In genomic region chr6:18457065-18457817, GRCh38 we compare ENCODE assay signal across 29 cellular contexts.
DNase-seq lines count a peak whose midpoint lies in the region; ATAC-seq, FAIRE-seq and TF ChIP-seq lines count a peak whose summit lies in the region.
"Had no signal": no experiment of that assay in that cellular context is flagged by ENCODE, and none has a peak within 500 bp of the region (broad histone marks: within the 10 kb centered on the region; RNA-seq: fewer than 3 reads in every experiment).

No MANE protein-coding gene starts in this region.

- H2AFZ ChIP-seq in HepG2 (ENCODE audit: low read length) (no peak overlapping the region), Karpas-422 (ENCODE audit: low read length) (no peak overlapping the region)
- H2AFZ ChIP-seq: GM23248 had no signal

- no peak for TF ChIP-seq RAD21 in HepG2 (CRISPR knock-in tag; IDR thresholded peaks at IDR 0.05)

- H3K27ac ChIP-seq in right lobe of liver (no peak overlapping the region), HepG2 (ENCODE audit: extremely low read length, insufficient read depth, low read length) (no peak overlapping the region), lower lobe of right lung (no peak overlapping the region), thyroid gland (peak overlapping the region in 2 of 3 donors; percentile 54 to 72), Karpas-422 (ENCODE audit: low read length) (no peak overlapping the region), heart right ventricle (no peak overlapping the region)
- H3K27ac ChIP-seq: ascending aorta, GM23248, thoracic aorta had no signal

- in situ Hi-C loops in HepG2 (cut with HindIII; ENCODE audit: extremely low pct_ligation_motif_present, low pct_unique_long_range_greater_than_20kb) = no loop called here

- no peaks in the 10 kb centered on the region for H4K20me1 ChIP-seq in HepG2 (ENCODE audit: insufficient read depth, low read length)
- no peaks in the 10 kb centered on the region; the same call in 1 of the 2 replicates for H4K20me1 ChIP-seq in Karpas-422 (ENCODE audit: insufficient read depth, low read depth, low read length)

- peaks cover 8% of the 10 kb centered on the region for H3K9me3 Mint-ChIP-seq in MCF 10A (ENCODE audit: unreplicated experiment)

- TF ChIP-seq CTCF in right lobe of liver (IDR thresholded peaks at IDR 0.05) (no peak), HepG2 (CRISPR knock-in tag; IDR thresholded peaks at IDR 0.05) (no peak), MCF 10A (IDR thresholded peaks at IDR 0.05; ENCODE audit: unreplicated experiment) (no peak), lower lobe of right lung (IDR thresholded peaks at IDR 0.05) (no peak), thyroid gland (IDR thresholded peaks at IDR 0.05) (no peak), heart right ventricle (IDR thresholded peaks at IDR 0.05) (no peak)

- ATAC-seq in right lobe of liver = peak; percentile 51 to 66 (median 60)
- ATAC-seq in HepG2 = no peak
- ATAC-seq in lower lobe of right lung = peak; percentile 35 to 37
- no peak for ATAC-seq in left colon
- no peak for ATAC-seq in heart right ventricle
- ATAC-seq: activated CD8-positive, alpha-beta T cell treated with anti-CD3 and anti-CD28 coated beads, Interleukin-2, amount 10 ng/mL, durations not matched to agents 7 days and 5 days; stimulated activated naive B cell treated with anti-CD40 and anti-IgM and Interleukin-4, amounts not matched to agents 10 μg/mL and 1 μg/mL and 100 μg/mL, for 72 hours had no signal

- no peak overlapping the region for H3K4me3 Mint-ChIP-seq in MCF 10A (ENCODE audit: unreplicated experiment)
- H3K4me3 Mint-ChIP-seq: activated CD8-positive, alpha-beta T cell treated with anti-CD3 and anti-CD28 coated beads, Interleukin-2, amount 10 ng/mL, durations not matched to agents 7 days and 5 days; activated naive CD8-positive, alpha-beta T cell; CD14-positive monocyte; HFFc6; neural crest cell; stimulated activated naive B cell treated with anti-CD40 and anti-IgM and Interleukin-4, amounts not matched to agents 10 μg/mL and 1 μg/mL and 100 μg/mL, for 72 hours had no signal

- H3K79me2 ChIP-seq in HepG2 (ENCODE audit: insufficient read depth, low read length) (no peaks in the 10 kb centered on the region), Karpas-422 (ENCODE audit: low read length) (peaks cover 25% of the 10 kb centered on the region)

- H3K27ac Mint-ChIP-seq in MCF 10A (ENCODE audit: low read depth, unreplicated experiment) = peak overlapping the region; percentile 37
- H3K27ac Mint-ChIP-seq: activated CD8-positive, alpha-beta T cell treated with anti-CD3 and anti-CD28 coated beads, Interleukin-2, amount 10 ng/mL, durations not matched to agents 7 days and 5 days; activated naive CD8-positive, alpha-beta T cell; HFFc6; progenitor cell of endocrine pancreas; stimulated activated naive B cell treated with anti-CD40 and anti-IgM and Interleukin-4, amounts not matched to agents 10 μg/mL and 1 μg/mL and 100 μg/mL, for 72 hours had no signal

- H3K36me3 Mint-ChIP-seq in MCF 10A (ENCODE audit: insufficient read depth, unreplicated experiment) = peaks cover 38% of the 10 kb centered on the region

- DNase-seq in right lobe of liver (peak in 1 of 3 donors; percentile 57), HepG2 (ENCODE audit: low spot score) (no peak), MCF 10A (ENCODE audit: unreplicated experiment) (no peak), lower lobe of right lung (no peak), thyroid gland (peak; percentile 34 to 41), Karpas-422 (no peak), left colon (no peak), heart right ventricle (no peak)
- DNase-seq: 8988T; activated CD4-positive, CD25-positive, alpha-beta regulatory T cell treated with anti-CD3 and anti-CD28 coated beads, Interleukin-2, amount 50 U/mL, for 72 hours; activated CD8-positive, alpha-beta T cell treated with anti-CD3 and anti-CD28 coated beads, Interleukin-2, amount 10 ng/mL, durations not matched to agents 7 days and 5 days; GM23248; HFFc6; NCI-H1092; NCI-H187; NCI-H2171 treated with DMSO at 0.1 percent for 48 hours; NCI-H524; stimulated activated CD4-positive, alpha-beta T cell treated with anti-CD3 and anti-CD28 coated beads, Interleukin-15, amount 100 ng/mL, for 24 hours; stimulated activated naive B cell treated with anti-CD40 and anti-IgM and Interleukin-4, amounts not matched to agents 10 μg/mL and 1 μg/mL and 100 μg/mL, for 72 hours had no signal

- no peaks in the 10 kb centered on the region for H3K9me2 ChIP-seq in Karpas-422 (replicated peaks; ENCODE audit: insufficient read depth, low read length)

- intact Hi-C loops in right lobe of liver (cut with DNase I) = no loop called here
- intact Hi-C loops in HepG2 (cut with micrococcal nuclease; ENCODE audit: unreplicated experiment) = no loop called here
- intact Hi-C loops in MCF 10A (cut with micrococcal nuclease) = no loop called here
- intact Hi-C loops in lower lobe of right lung (cut with DNase I) = no loop called here
- intact Hi-C loops in thyroid gland (cut with DNase I) = no loop called here
- intact Hi-C loops in left colon (cut with DNase I, micrococcal nuclease) = no loop called here
- intact Hi-C loops in heart right ventricle (cut with DNase I) = loop anchor here in 1 of 10 donors (10.0 kb wide), 1 partner anchor 62 kb away; no protein-coding TSS in a partner anchor

- H3K4me2 ChIP-seq in HepG2 (ENCODE audit: low read depth, low read length) (no peak overlapping the region), Karpas-422 (ENCODE audit: low read depth, low read length, poor library complexity, severe bottlenecking) (no peak overlapping the region)

- H3K27me3 ChIP-seq in right lobe of liver = no peaks in the 10 kb centered on the region
- no peaks in the 10 kb centered on the region for H3K27me3 ChIP-seq in HepG2 (ENCODE audit: control insufficient read depth in 1 of 2, insufficient read depth in 2 of 2, low read length in 2 of 2)
- no peaks in the 10 kb centered on the region for H3K27me3 ChIP-seq in lower lobe of right lung (ENCODE audit: low read depth)
- no peaks in the 10 kb centered on the region for H3K27me3 ChIP-seq in thyroid gland
- no peaks in the 10 kb centered on the region for H3K27me3 ChIP-seq in Karpas-422 (ENCODE audit: low read length)
- no peaks in the 10 kb centered on the region for H3K27me3 ChIP-seq in heart right ventricle
- H3K27me3 ChIP-seq: ascending aorta had no signal

- H3K36me3 ChIP-seq in right lobe of liver (peaks cover 0 to 15% (median 4%) of the 10 kb centered on the region in 4 donors), HepG2 (replicated peaks in 1 of 2; ENCODE audit: control insufficient read depth in 1 of 2, insufficient read depth in 2 of 2, low read length in 2 of 2) (0 out of 5 replicates have a peak, but pooled peaks cover 2 to 5% of the 10 kb centered on the region in 2 experiments), lower lobe of right lung (peaks cover 44% of the 10 kb centered on the region), thyroid gland (peaks cover 0 to 7% of the 10 kb centered on the region in 2 donors), Karpas-422 (ENCODE audit: insufficient read depth, low read length) (peaks cover 40% of the 10 kb centered on the region), heart right ventricle (peaks cover 0 to 51% (median 10%) of the 10 kb centered on the region in 9 donors)

- H3K9ac ChIP-seq in HepG2 (ENCODE audit: insufficient read depth, low read depth, low read length) = no peak overlapping the region
- no peak overlapping the region for H3K9ac ChIP-seq in Karpas-422 (ENCODE audit: low read length)
- H3K9ac ChIP-seq: GM23248 had no signal

- H3K27me3 Mint-ChIP-seq in MCF 10A (ENCODE audit: insufficient read depth, unreplicated experiment) = no peaks in the 10 kb centered on the region
- H3K27me3 Mint-ChIP-seq: activated naive CD8-positive, alpha-beta T cell; progenitor cell of endocrine pancreas; stimulated activated naive B cell treated with anti-CD40 and anti-IgM and Interleukin-4, amounts not matched to agents 10 μg/mL and 1 μg/mL and 100 μg/mL, for 72 hours had no signal

- BruUV-seq in HepG2 (replicated peaks; lab: Mats Ljungman, UMichigan) (no TSS peak), MCF 10A (replicated peaks; lab: Mats Ljungman, UMichigan) (no TSS peak)

- no peak for FAIRE-seq in HepG2 (lab: Jason Lieb, UNC)
- FAIRE-seq: D721Med, endothelial cell of umbilical vein, GM18507, TTC549 had no signal

- CTCF ChIA-PET in HepG2 (lab: Yijun Ruan, JAX; ENCODE audit: low intra/inter-chr PET ratio, low total read pairs) (no interaction called here), MCF 10A (lab: Yijun Ruan, JAX) (interaction anchor here (0.6 to 1.0 kb wide), 3 partner anchors 10 to 124 kb away, joined by 3 read pairs; no protein-coding TSS in a partner anchor)

- H3K9me3 ChIP-seq in right lobe of liver (no peaks in the 10 kb centered on the region), HepG2 (ENCODE audit: low read length) (no peaks in the 10 kb centered on the region), lower lobe of right lung (no peaks in the 10 kb centered on the region), thyroid gland (no peaks in the 10 kb centered on the region), Karpas-422 (ENCODE audit: low read length) (no peaks in the 10 kb centered on the region), heart right ventricle (peaks cover 0 to 9% (median 0%) of the 10 kb centered on the region in 11 donors)
- H3K9me3 ChIP-seq: ascending aorta, thoracic aorta had no signal

- no peak for TF ChIP-seq EP300 in HepG2 (IDR thresholded peaks at IDR 0.05; ENCODE audit: low read depth in 2 of 2, low read length in 2 of 2)
- TF ChIP-seq EP300 in HepG2 (CRISPR knock-in tag; IDR thresholded peaks at IDR 0.05; ENCODE audit: borderline replicate concordance) = no peak

- TF ChIP-seq POLR2A in right lobe of liver (IDR thresholded peaks at IDR 0.05) (no peak), HepG2 (IDR thresholded peaks at IDR 0.05; ENCODE audit: insufficient read depth in 1 of 2, low read depth in 2 of 2, low read length in 2 of 2) (no peak), thyroid gland (IDR thresholded peaks at IDR 0.05) (no peak)

- 45% methylated on average over 11 of the region's 11 CpGs for WGBS in right lobe of liver (ENCODE audit: insufficient coverage, low coverage, low lambda C conversion rate, missing lambda C conversion rate)
- WGBS in HepG2 (ENCODE audit: low lambda C conversion rate) = 81% methylated on average over 11 of the region's 11 CpGs
- 57 to 69% methylated on average over 11 of the region's 11 CpGs for WGBS in thyroid gland, 2 donors
- WGBS in heart right ventricle, 2 donors = 63 to 65% methylated on average over 11 of the region's 11 CpGs

- H3K4me1 ChIP-seq in right lobe of liver (no peaks in the 10 kb centered on the region), HepG2 (ENCODE audit: insufficient read depth, low read length) (no peaks in the 10 kb centered on the region), lower lobe of right lung (no peaks in the 10 kb centered on the region), thyroid gland (peaks cover 28 to 49% of the 10 kb centered on the region in 2 donors), Karpas-422 (ENCODE audit: low read length) (no peaks in the 10 kb centered on the region), heart right ventricle (peaks cover 0 to 22% (median 5%) of the 10 kb centered on the region in 9 donors)
- H3K4me1 ChIP-seq: ascending aorta had no signal

- no peak overlapping the region for H3K4me3 ChIP-seq in right lobe of liver
- H3K4me3 ChIP-seq in HepG2 (replicated peaks in 1 of 3; ENCODE audit: insufficient read depth in 1 of 3, low read depth in 2 of 3, low read length in 3 of 3) = no peak overlapping the region
- no peak overlapping the region for H3K4me3 ChIP-seq in lower lobe of right lung
- H3K4me3 ChIP-seq in thyroid gland (replicated peaks in 1 of 3) = no peak overlapping the region
- H3K4me3 ChIP-seq in Karpas-422 (ENCODE audit: low read length) = no peak overlapping the region
- no peak overlapping the region for H3K4me3 ChIP-seq in heart right ventricle
- H3K4me3 ChIP-seq: ascending aorta, GM23248, thoracic aorta had no signal

- H3K4me1 Mint-ChIP-seq in MCF 10A (ENCODE audit: insufficient read depth, unreplicated experiment) = peaks cover 18% of the 10 kb centered on the region
- H3K4me1 Mint-ChIP-seq: neural crest cell had no signal

- POLR2A ChIA-PET in HepG2 (lab: Yijun Ruan, JAX) = no interaction called here
- POLR2A ChIA-PET in MCF 10A (lab: Yijun Ruan, JAX) = interaction anchor here (1.4 to 2.8 kb wide), 2 partner anchors 12 to 25 kb away, joined by 3 to 7 read pairs; no protein-coding TSS in a partner anchor

Comparison
In these comparisons a context has a peak if more than half of its experiments do, and no peak if none do; other contexts are left out.
1. ATAC-seq: peak in right lobe of liver (4 of 4) and lower lobe of right lung (2 of 2); none in HepG2 (single experiment), left colon (single experiment) and heart right ventricle (0 of 8).
2. DNase-seq: peak in thyroid gland (2 of 2); none in HepG2 (single experiment), MCF 10A (single experiment), lower lobe of right lung (single experiment), Karpas-422 (single experiment), left colon (0 of 2) and heart right ventricle (0 of 2).
3. H3K27ac ChIP-seq: peak in thyroid gland (2 of 3); none in right lobe of liver (0 of 3), HepG2 (single experiment), lower lobe of right lung (single experiment), Karpas-422 (single experiment) and heart right ventricle (0 of 10).